In the genomic region with DNA sequence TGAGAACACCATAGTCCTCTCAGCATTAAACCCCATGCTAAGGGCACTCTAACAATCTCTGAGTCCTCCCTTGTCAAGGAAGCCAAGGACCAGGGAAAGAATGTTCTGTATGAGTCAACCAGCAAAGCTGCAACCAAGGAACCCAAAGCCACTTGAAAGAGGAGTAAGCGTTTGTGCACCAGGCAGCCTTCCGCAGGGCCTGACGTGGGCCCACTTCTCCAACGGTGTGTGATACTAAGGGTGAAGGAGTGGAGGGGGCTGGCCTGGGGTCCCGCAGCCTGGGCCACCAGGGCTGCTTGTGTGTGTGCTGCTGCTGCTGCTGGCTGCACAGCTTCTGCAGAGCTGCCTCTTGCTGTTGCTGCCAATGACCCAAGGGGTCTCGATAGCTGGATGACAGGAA, we compare ENCODE assay signal across 18 cellular contexts.
"Had no signal": no experiment of that assay in that cellular context is flagged by ENCODE, and none has a peak within 500 bp of the region (broad histone marks: within the 10 kb centered on the region; RNA-seq: fewer than 3 reads in every experiment).

No MANE protein-coding gene starts in this region.

- DNase-seq: activated CD4-positive, alpha-beta T cell treated with anti-CD3 and anti-CD28 coated beads, Interleukin-2, amount 10 ng/mL, durations not matched to agents 7 days and 5 days; activated gamma-delta T cell; amygdala; body of pancreas; central memory CD4-positive, alpha-beta T cell; colonic mucosa; erythroblast; gastrocnemius medialis; head of caudate nucleus; kidney; left lung; midbrain; occipital lobe; right cardiac atrium; stimulated activated CD4-positive, alpha-beta T cell treated with anti-CD3 and anti-CD28 coated beads, Interleukin-2, amount 100 ng/mL, for 48 hours; stomach; T-helper 1 cell; T1000 had no signal

- ATAC-seq: body of pancreas, gastrocnemius medialis, left lung, right cardiac atrium had no signal
